Comparison of ENCODE assay signal across 19 cellular contexts in the genomic region with DNA sequence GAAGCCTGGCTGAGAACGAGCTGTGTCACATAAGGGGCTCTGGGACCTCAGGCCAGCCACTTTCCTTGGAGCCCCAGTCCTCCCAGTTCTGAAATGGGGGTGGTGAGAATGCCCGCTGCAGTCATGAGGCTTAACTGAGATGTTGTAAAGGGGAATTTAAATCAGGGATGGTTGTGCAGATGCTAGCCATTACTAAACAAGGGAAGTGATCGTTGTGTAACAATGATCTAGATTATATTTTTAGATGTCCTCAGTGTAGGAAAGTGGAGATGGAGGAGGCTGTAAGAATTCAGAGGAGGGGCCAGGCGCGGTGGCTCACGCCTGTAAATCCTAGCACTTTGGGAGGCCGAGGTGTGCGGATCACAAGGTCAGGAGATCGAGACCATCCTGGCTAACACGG. TPM values are rescaled to one million over a fixed set of nuclear protein-coding genes. Genes with fewer than 3 reads are reported as not detected.
"Had no signal": no experiment of that assay in that cellular context is flagged by ENCODE, and none has a peak within 500 bp of the region (broad histone marks: within the 10 kb centered on the region; RNA-seq: fewer than 3 reads in every experiment).

No MANE protein-coding gene starts in this region.

RNA-seq across cellular contexts. Expression of gene RHO, which starts 39.2 kb away (rescaled TPM):
- total RNA-seq: astrocyte; colonic mucosa; endothelial cell of umbilical vein; fibroblast of lung; fibroblast of villous mesenchyme; left cardiac atrium; left ventricle myocardium superior; lung microvascular endothelial cell; neural crest cell; pancreas; stomach; suprapubic skin; T-helper 1 cell treated with Interleukin-12 subunit alpha and Interleukin-12 subunit beta and Interleukin-4 antibody, amounts not matched to agents 30 ng/mL and 1 ng/mL, for 36 hours; transverse colon had no signal
- polyA plus RNA-seq: endothelial cell of umbilical vein, esophagus, fibroblast of lung, keratinocyte, stomach had no signal

RNA-seq across cellular contexts. Expression of gene H1-8, which starts 53.7 kb away (rescaled TPM):
- total RNA-seq: astrocyte; colonic mucosa; endothelial cell of umbilical vein; fibroblast of lung; fibroblast of villous mesenchyme; left cardiac atrium; left ventricle myocardium superior; lung microvascular endothelial cell; mesothelial cell of epicardium; neural crest cell; pancreas; prostate gland; stomach; suprapubic skin; T-helper 1 cell treated with Interleukin-12 subunit alpha and Interleukin-12 subunit beta and Interleukin-4 antibody, amounts not matched to agents 30 ng/mL and 1 ng/mL, for 36 hours; transverse colon; uterus had no signal
- polyA plus RNA-seq: endothelial cell of umbilical vein, esophagus, fibroblast of lung, keratinocyte, pancreas, stomach had no signal
